1 cellular context compared by ENCODE assay signal in genomic region chr12:133080051-133080618, GRCh38.
TF ChIP-seq lines count a peak whose summit lies in the region.

No MANE protein-coding gene starts in this region.

TF ChIP-seq in HepG2, 621 proteins besides CTCF, POLR2A, EP300 and RAD21 (continued from another document and continues in another):
- TF ChIP-seq ZNF512B (CRISPR knock-in tag; IDR thresholded peaks at IDR 0.05; ENCODE audit: borderline replicate concordance), result no peak
- no peak for TF ChIP-seq ZNF615 (CRISPR knock-in tag; IDR thresholded peaks at IDR 0.05; ENCODE audit: borderline replicate concordance)
- peak; percentile 52; the same call in 1 of the 2 replicates for TF ChIP-seq ZNF225 (CRISPR knock-in tag; IDR thresholded peaks at IDR 0.05)
- peak; percentile 90 for TF ChIP-seq YEATS4 (CRISPR knock-in tag; IDR thresholded peaks at IDR 0.05; ENCODE audit: borderline replicate concordance)
- TF ChIP-seq ZNF513 (CRISPR knock-in tag; conservative IDR thresholded peaks at IDR 0.05), result peak; percentile 61; the same call in 1 of the 2 replicates
- TF ChIP-seq CBX1 (IDR thresholded peaks at IDR 0.05; ENCODE audit: low read depth), result no peak
- TF ChIP-seq PRDM10 (CRISPR knock-in tag; IDR thresholded peaks at IDR 0.05; ENCODE audit: low read depth), result peak; percentile 63
- 0 out of 2 replicates have a peak, but pooled peaks have one; percentile 2 for TF ChIP-seq ZNF816 (CRISPR knock-in tag; IDR thresholded peaks at IDR 0.05; ENCODE audit: borderline replicate concordance)
- TF ChIP-seq CHD2 (IDR thresholded peaks at IDR 0.05; ENCODE audit: low read depth, low read length), result peak; percentile 75
- TF ChIP-seq HNRNPH1 (optimal IDR thresholded peaks at IDR 0.05; ENCODE audit: low read depth, low read length), result no peak
- peak; percentile 50; the same call in 1 of the 2 replicates for TF ChIP-seq HMGXB3 (CRISPR knock-in tag; IDR thresholded peaks at IDR 0.05; ENCODE audit: borderline replicate concordance)
- TF ChIP-seq MTERF4 (CRISPR knock-in tag; IDR thresholded peaks at IDR 0.05), result no peak
- TF ChIP-seq TRAFD1 (CRISPR knock-in tag; IDR thresholded peaks at IDR 0.05; ENCODE audit: borderline replicate concordance), result no peak
- TF ChIP-seq NFIC (IDR thresholded peaks at IDR 0.05; ENCODE audit: low read length), result no peak
- peak; percentile 45 for TF ChIP-seq IKZF5 (CRISPR knock-in tag; IDR thresholded peaks at IDR 0.05)
- no peak for TF ChIP-seq TMF1 (CRISPR knock-in tag; IDR thresholded peaks at IDR 0.05; ENCODE audit: low read depth)
- no peak for TF ChIP-seq SETDB1 (CRISPR knock-in tag; IDR thresholded peaks at IDR 0.05; ENCODE audit: borderline replicate concordance)
- 0 out of 2 replicates have a peak, but pooled peaks have one; percentile 14 for TF ChIP-seq HNF1A (IDR thresholded peaks at IDR 0.05; ENCODE audit: low read depth)
- TF ChIP-seq HNF1A (CRISPR knock-in tag; IDR thresholded peaks at IDR 0.05; ENCODE audit: borderline replicate concordance), result peak; percentile 56; the same call in 1 of the 2 replicates
- no peak for TF ChIP-seq RAD51 (IDR thresholded peaks at IDR 0.05; ENCODE audit: borderline replicate concordance)
- TF ChIP-seq IKZF4 (CRISPR knock-in tag; IDR thresholded peaks at IDR 0.05; ENCODE audit: borderline replicate concordance, low read depth, not compliant biosample characterization), result no peak
- TF ChIP-seq DRAP1 (CRISPR knock-in tag; IDR thresholded peaks at IDR 0.05), result peak; percentile 59
- TF ChIP-seq HMGA1 (CRISPR knock-in tag; conservative IDR thresholded peaks at IDR 0.05), result no peak
- TF ChIP-seq RARA (CRISPR knock-in tag; IDR thresholded peaks at IDR 0.05), result no peak; the same call in 1 of the 2 replicates
- peak; percentile 35; the same call in 1 of the 2 replicates for TF ChIP-seq ZNF607 (CRISPR knock-in tag; IDR thresholded peaks at IDR 0.05; ENCODE audit: borderline replicate concordance)
- no peak for TF ChIP-seq JARID2 (CRISPR knock-in tag; IDR thresholded peaks at IDR 0.05; ENCODE audit: insufficient replicate concordance)
- TF ChIP-seq TCF12 (IDR thresholded peaks at IDR 0.05), result no peak
- no peak for TF ChIP-seq TCF12 (CRISPR knock-in tag; IDR thresholded peaks at IDR 0.05)
- TF ChIP-seq DMAP1 (CRISPR knock-in tag; IDR thresholded peaks at IDR 0.05), result peak; percentile 93
- no peak for TF ChIP-seq GATA4 (IDR thresholded peaks at IDR 0.05; ENCODE audit: borderline replicate concordance, low read depth)
- TF ChIP-seq FOXK2 (IDR thresholded peaks at IDR 0.05), result no peak
- TF ChIP-seq FOXM1 (CRISPR knock-in tag; IDR thresholded peaks at IDR 0.05), result 0 out of 2 replicates have a peak, but pooled peaks have one; percentile 8
- no peak for TF ChIP-seq CENPX (CRISPR knock-in tag; IDR thresholded peaks at IDR 0.05)
- TF ChIP-seq THAP7 (CRISPR knock-in tag; IDR thresholded peaks at IDR 0.05), result peak; percentile 49; the same call in 1 of the 2 replicates
- peak; percentile 40; the same call in 1 of the 2 replicates for TF ChIP-seq HIVEP1 (CRISPR knock-in tag; IDR thresholded peaks at IDR 0.05)
